11 cellular contexts compared by ENCODE assay signal in the genomic region with DNA sequence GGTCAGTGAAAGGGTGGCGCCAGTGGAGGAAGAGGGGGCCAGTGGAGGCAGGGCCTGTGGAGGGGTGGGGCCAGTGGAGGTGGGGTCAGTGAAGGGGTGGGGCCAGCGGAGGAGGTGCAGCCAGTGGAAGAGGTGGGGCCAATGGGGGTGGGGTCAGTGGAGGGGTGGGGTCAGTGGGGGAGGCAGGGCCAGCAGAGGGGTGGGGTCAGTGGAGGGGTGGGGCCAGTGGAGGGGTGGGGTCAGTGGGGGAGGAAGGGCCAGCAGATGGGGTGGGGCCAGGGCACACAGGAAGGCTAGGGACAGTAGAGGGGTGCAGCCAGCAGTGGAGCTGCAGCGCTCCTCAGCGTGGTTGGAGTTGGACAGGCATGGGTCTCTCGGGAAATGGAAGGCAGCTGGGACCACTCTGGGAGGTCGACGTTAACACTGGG. TPM values are rescaled to one million over a fixed set of nuclear protein-coding genes. Genes with fewer than 3 reads are reported as not detected.
DNase-seq lines count a peak whose midpoint lies in the region; ATAC-seq, FAIRE-seq and TF ChIP-seq lines count a peak whose summit lies in the region.
"Had no signal": no experiment of that assay in that cellular context is flagged by ENCODE, and none has a peak within 500 bp of the region (broad histone marks: within the 10 kb centered on the region; RNA-seq: fewer than 3 reads in every experiment).

No MANE protein-coding gene starts in this region.

- ATAC-seq in GM12878: peak; percentile 65
- ATAC-seq in lower lobe of right lung: peak; percentile 22 to 50

- H3K4me3 Mint-ChIP-seq in activated T-helper 2 cell treated with anti-CD3 and anti-CD28 coated beads, Interferon-gamma antibody, Interleukin-2, Interleukin-4, amounts not matched to agents 10 μg/mL and 5 μg/mL and 100 μg/mL, durations not matched to agents 14 hours and 24 hours and 36 hours (ENCODE audit: low read depth): no peak overlapping the region
- H3K4me3 Mint-ChIP-seq: nephron had no signal

- DNase-seq in NCI-H82 (lab: John Stamatoyannopoulos, UW) (peak; percentile 45), NCI-H82 treated with DMSO at 0.1 percent for 48 hours (lab: John Stamatoyannopoulos, UW; ENCODE audit: unreplicated experiment) (no peak), HTR-8/SVneo (ENCODE audit: insufficient read length, low spot score) (peak; percentile 62), GM12878 (ENCODE audit: low read depth, low spot score) (no peak), lower lobe of right lung (no peak), Ammon's horn (ENCODE audit: low spot score) (no peak), epidermal melanocyte (ENCODE audit: insufficient read length, low spot score) (no peak)
- no peak for DNase-seq in activated T-helper 2 cell treated with anti-CD3 and anti-CD28 coated beads, Interferon-gamma antibody, Interleukin-2, Interleukin-4, amounts not matched to agents 10 μg/mL and 5 μg/mL and 100 μg/mL, durations not matched to agents 14 hours and 24 hours and 36 hours (ENCODE audit: low spot score)

- no peak for TF ChIP-seq RAD21 in GM12878 (IDR thresholded peaks at IDR 0.05; ENCODE audit: insufficient read depth, low read depth, low read length)

- BruUV-seq in GM12878 (replicated peaks; lab: Mats Ljungman, UMichigan): no TSS peak

- H3K4me3 ChIP-seq in GM12878 (no peak overlapping the region), lower lobe of right lung (no peak overlapping the region)
- H3K4me3 ChIP-seq: ascending aorta, tibial nerve had no signal

- H3K36me3 ChIP-seq in GM12878 (ENCODE audit: control insufficient read depth in 2 of 2, insufficient read depth in 2 of 2, low read length in 1 of 2) (no peaks in the 10 kb centered on the region), lower lobe of right lung (peaks cover 79% of the 10 kb centered on the region)

- H3K9me3 ChIP-seq in GM12878 (replicated peaks; ENCODE audit: control insufficient read depth, insufficient read depth, low read length) (no peaks in the 10 kb centered on the region; the same call in 2 of the 3 replicates), lower lobe of right lung (no peaks in the 10 kb centered on the region)
- H3K9me3 ChIP-seq: ascending aorta, tibial nerve had no signal

- CTCF ChIA-PET in GM12878 (lab: Yijun Ruan, JAX): no interaction called here

- H3K27ac Mint-ChIP-seq in activated T-helper 2 cell treated with anti-CD3 and anti-CD28 coated beads, Interferon-gamma antibody, Interleukin-2, Interleukin-4, amounts not matched to agents 10 μg/mL and 5 μg/mL and 100 μg/mL, durations not matched to agents 14 hours and 24 hours and 36 hours: no peak overlapping the region
- H3K27ac Mint-ChIP-seq: nephron had no signal

- H3K27ac ChIP-seq in GM12878 (ENCODE audit: control insufficient read depth, insufficient read depth) (no peak overlapping the region), lower lobe of right lung (no peak overlapping the region)

- TF ChIP-seq CTCF in GM12878 (IDR thresholded peaks at IDR 0.05 in 2 of 3, conservative IDR thresholded peaks at IDR 0.05 in 1 of 3; ENCODE audit: control insufficient read depth in 2 of 3, extremely low read depth in 1 of 3, insufficient read depth in 1 of 3, low read depth in 3 of 3, low read length in 3 of 3) (no peak), lower lobe of right lung (IDR thresholded peaks at IDR 0.05) (no peak)

- FAIRE-seq in HTR-8/SVneo (lab: Jason Lieb, UNC) (peak; percentile 92), GM12878 (lab: Jason Lieb, UNC) (no peak)

- in situ Hi-C loops in GM12878 (cut with MboI): no loop called here

- TF ChIP-seq POLR2A in GM12878 (IDR thresholded peaks at IDR 0.05; ENCODE audit: low read depth, low read length): no peak

- POLR2A ChIA-PET in GM12878 (lab: Charles Lee): no interaction called here

- H3K4me1 ChIP-seq in GM12878 (ENCODE audit: control insufficient read depth, insufficient read depth, low read length): no peaks in the 10 kb centered on the region
- no peaks in the 10 kb centered on the region for H3K4me1 ChIP-seq in lower lobe of right lung
- H3K4me1 ChIP-seq: ascending aorta, tibial nerve had no signal

- no peaks in the 10 kb centered on the region for H3K79me2 ChIP-seq in GM12878 (ENCODE audit: control insufficient read depth, insufficient read depth, low read length)

- no peaks in the 10 kb centered on the region for H4K20me1 ChIP-seq in GM12878 (ENCODE audit: control insufficient read depth, insufficient read depth)

- H3K27me3 Mint-ChIP-seq in activated T-helper 2 cell treated with anti-CD3 and anti-CD28 coated beads, Interferon-gamma antibody, Interleukin-2, Interleukin-4, amounts not matched to agents 10 μg/mL and 5 μg/mL and 100 μg/mL, durations not matched to agents 14 hours and 24 hours and 36 hours (ENCODE audit: low read depth): no peaks in the 10 kb centered on the region

- no peaks in the 10 kb centered on the region for H3K36me3 Mint-ChIP-seq in activated T-helper 2 cell treated with anti-CD3 and anti-CD28 coated beads, Interferon-gamma antibody, Interleukin-2, Interleukin-4, amounts not matched to agents 10 μg/mL and 5 μg/mL and 100 μg/mL, durations not matched to agents 14 hours and 24 hours and 36 hours (ENCODE audit: low read depth)

- no peak overlapping the region for H3K9ac ChIP-seq in GM12878 (ENCODE audit: control insufficient read depth, insufficient read depth, low read length)

- H2AFZ ChIP-seq in GM12878 (ENCODE audit: control insufficient read depth, low read depth, low read length): no peak overlapping the region

- WGBS in GM12878 (ENCODE audit: insufficient coverage, insufficient replicate concordance, low lambda C conversion rate, missing lambda C conversion rate): 88% methylated on average over 5 of the region's 7 CpGs

- RAD21 ChIA-PET in GM12878 (lab: Charles Lee; ENCODE audit: unreplicated experiment): no interaction called here

- no peaks in the 10 kb centered on the region for H3K9me3 Mint-ChIP-seq in activated T-helper 2 cell treated with anti-CD3 and anti-CD28 coated beads, Interferon-gamma antibody, Interleukin-2, Interleukin-4, amounts not matched to agents 10 μg/mL and 5 μg/mL and 100 μg/mL, durations not matched to agents 14 hours and 24 hours and 36 hours
- H3K9me3 Mint-ChIP-seq: nephron had no signal

- no peaks in the 10 kb centered on the region for H3K27me3 ChIP-seq in GM12878 (replicated peaks in 1 of 2; ENCODE audit: control insufficient read depth in 2 of 2, insufficient read depth in 2 of 2, low read length in 1 of 2)
- no peaks in the 10 kb centered on the region for H3K27me3 ChIP-seq in lower lobe of right lung (ENCODE audit: low read depth)
- H3K27me3 ChIP-seq: ascending aorta, tibial nerve had no signal

- no peak for TF ChIP-seq EP300 in GM12878 (IDR thresholded peaks at IDR 0.05; ENCODE audit: borderline replicate concordance in 1 of 2, control insufficient read depth in 1 of 2, low read depth in 2 of 2, low read length in 2 of 2)

- H3K4me1 Mint-ChIP-seq in activated T-helper 2 cell treated with anti-CD3 and anti-CD28 coated beads, Interferon-gamma antibody, Interleukin-2, Interleukin-4, amounts not matched to agents 10 μg/mL and 5 μg/mL and 100 μg/mL, durations not matched to agents 14 hours and 24 hours and 36 hours (ENCODE audit: low read depth): no peaks in the 10 kb centered on the region
- H3K4me1 Mint-ChIP-seq: nephron had no signal

- H3K4me2 ChIP-seq in GM12878 (ENCODE audit: control insufficient read depth, insufficient read depth): no peak overlapping the region

- SMC1A ChIA-PET in GM12878 (lab: Charles Lee; ENCODE audit: uncharacterized antibody, unreplicated experiment): no interaction called here

- intact Hi-C loops in GM12878 (cut with micrococcal nuclease; ENCODE audit: unreplicated experiment) (no loop called here), lower lobe of right lung (cut with DNase I) (no loop called here)
- intact Hi-C loops in activated T-helper 2 cell treated with anti-CD3 and anti-CD28 coated beads, Interferon-gamma antibody, Interleukin-2, Interleukin-4, amounts not matched to agents 10 μg/mL and 5 μg/mL and 100 μg/mL, durations not matched to agents 14 hours and 24 hours and 36 hours (cut with micrococcal nuclease): no loop called here

RNA-seq across cellular contexts. Expression of gene ADRM1, which starts 18.7 kb away (rescaled TPM):
- total RNA-seq in GM12878 (2013; cell fraction: nucleolus; rRNA removed): 20.8 and 22.6 TPM in 2 replicates
- total RNA-seq in GM12878 (2014; rRNA removed): 148 and 160 TPM in 2 replicates
- 43.3 and 53.3 TPM in 2 replicates for total RNA-seq in GM12878 (2014; rRNA removed; fragmentation: Illumina TruSeq; extraction: Trizol)
- total RNA-seq in GM12878 (2021): 117 and 125 TPM in 2 replicates
- 17.4 TPM for polyA plus RNA-seq in GM12878 (2011; ENCODE audit: low read depth)
- 33.1 and 67.0 TPM in 2 replicates for polyA plus RNA-seq in GM12878 (2011; rRNA removed)
- polyA plus RNA-seq in GM12878 (2011; cell fraction: cytosol; rRNA removed): 84.8 and 158 TPM in 2 replicates
- 104 and 164 TPM in 2 replicates for polyA plus RNA-seq in GM12878 (2011; cell fraction: nucleus; rRNA removed)
- 51.6 and 61.0 TPM in 2 replicates for polyA plus RNA-seq in GM12878 (2012)
- 10.2 and 34.3 TPM in 2 replicates for polyA plus RNA-seq in GM12878 (2014; fragmentation: Illumina TruSeq; extraction: Trizol)
- 10 to 100 TPM in 1 of 2 experiments, 1 to 10 TPM in 1; 3.4 to 13.6 TPM for polyA plus RNA-seq in GM12878 (2014; fragmentation: Nextera tagmentation; extraction: Ambion mirVana)
- polyA plus RNA-seq in GM12878 (2014; rRNA removed): 150 and 181 TPM in 2 replicates
- 100 to 1,000 TPM; 207 to 213 TPM for polyA plus RNA-seq in GM12878 (2016; fragmentation: Nextera tagmentation; extraction: Ambion mirVana)
- polyA minus RNA-seq in GM12878 (2011; rRNA and poly(A)+ RNA removed): 28.0 and 62.4 TPM in 2 replicates
- polyA minus RNA-seq in GM12878 (2011; cell fraction: cytosol; rRNA and poly(A)+ RNA removed): 30.9 and 42.4 TPM in 2 replicates
- polyA minus RNA-seq in GM12878 (2011; cell fraction: nucleus; rRNA and poly(A)+ RNA removed): 30.0 and 51.8 TPM in 2 replicates
- total RNA-seq in lower lobe of right lung: 63.9 TPM
- total RNA-seq in activated T-helper 2 cell treated with anti-CD3 and anti-CD28 coated beads, Interferon-gamma antibody, Interleukin-2, Interleukin-4, amounts not matched to agents 10 μg/mL and 5 μg/mL and 100 μg/mL, durations not matched to agents 14 hours and 24 hours and 36 hours: 152 and 171 TPM in 2 replicates

RNA-seq across cellular contexts. Expression of gene LAMA5, which starts 45.6 kb away (rescaled TPM):
- total RNA-seq in GM12878 (2013; cell fraction: nucleolus; rRNA removed): 2.5 and 3.7 TPM in 2 replicates
- 0.62 and 1.5 TPM in 2 replicates for total RNA-seq in GM12878 (2014; rRNA removed)
- 0.09 and 0.28 TPM in 2 replicates for total RNA-seq in GM12878 (2014; rRNA removed; fragmentation: Illumina TruSeq; extraction: Trizol)
- total RNA-seq in GM12878 (2021): 1.4 and 2.2 TPM in 2 replicates
- polyA plus RNA-seq in GM12878 (2011; ENCODE audit: low read depth): 0.56 TPM
- not detected in 2 replicates for polyA plus RNA-seq in GM12878 (2011; rRNA removed)
- 0.06 and 0.12 TPM in 2 replicates for polyA plus RNA-seq in GM12878 (2011; cell fraction: cytosol; rRNA removed)
- polyA plus RNA-seq in GM12878 (2011; cell fraction: nucleus; rRNA removed): 2.4 and 3.6 TPM in 2 replicates
- 2.4 and 2.6 TPM in 2 replicates for polyA plus RNA-seq in GM12878 (2012)
- polyA plus RNA-seq in GM12878 (2014; fragmentation: Illumina TruSeq; extraction: Trizol): 0.62 TPM in 1 of 2 replicates, not detected in the other
- polyA plus RNA-seq in GM12878 (2014; fragmentation: Nextera tagmentation; extraction: Ambion mirVana): not detected
- polyA plus RNA-seq in GM12878 (2014; rRNA removed): 1.0 and 3.1 TPM in 2 replicates
- 1 to 10 TPM; 1.6 TPM for polyA plus RNA-seq in GM12878 (2016; fragmentation: Nextera tagmentation; extraction: Ambion mirVana)
- under 0.01 and 0.29 TPM in 2 replicates for polyA minus RNA-seq in GM12878 (2011; rRNA and poly(A)+ RNA removed)
- 0.27 and 2.3 TPM in 2 replicates for polyA minus RNA-seq in GM12878 (2011; cell fraction: cytosol; rRNA and poly(A)+ RNA removed)
- 0.24 and 2.1 TPM in 2 replicates for polyA minus RNA-seq in GM12878 (2011; cell fraction: nucleus; rRNA and poly(A)+ RNA removed)
- total RNA-seq in lower lobe of right lung: 282 TPM
- 3.1 and 3.9 TPM in 2 replicates for total RNA-seq in activated T-helper 2 cell treated with anti-CD3 and anti-CD28 coated beads, Interferon-gamma antibody, Interleukin-2, Interleukin-4, amounts not matched to agents 10 μg/mL and 5 μg/mL and 100 μg/mL, durations not matched to agents 14 hours and 24 hours and 36 hours

Comparison
In these comparisons a context has a peak if more than half of its experiments do, and no peak if none do; other contexts are left out.
1. DNase-seq: peak in NCI-H82 (single experiment) and HTR-8/SVneo (single experiment); none in NCI-H82 treated with DMSO at 0.1 percent for 48 hours (single experiment), GM12878 (single experiment), lower lobe of right lung (single experiment), activated T-helper 2 cell treated with anti-CD3 and anti-CD28 coated beads, Interferon-gamma antibody, Interleukin-2, Interleukin-4, amounts not matched to agents 10 μg/mL and 5 μg/mL and 100 μg/mL, durations not matched to agents 14 hours and 24 hours and 36 hours (single experiment), Ammon's horn (single experiment) and epidermal melanocyte (single experiment).
2. RNA of gene LAMA5, which starts 45.6 kb away (total RNA-seq): 282 TPM in lower lobe of right lung (single experiment); 3.1 to 3.9 TPM in activated T-helper 2 cell treated with anti-CD3 and anti-CD28 coated beads, Interferon-gamma antibody, Interleukin-2, Interleukin-4, amounts not matched to agents 10 μg/mL and 5 μg/mL and 100 μg/mL, durations not matched to agents 14 hours and 24 hours and 36 hours and 0.09 to 3.7 TPM in GM12878; every median in the first group is over 10 times any median in the second.